Comparison of ENCODE assay signal across 13 cellular contexts in the genomic region with DNA sequence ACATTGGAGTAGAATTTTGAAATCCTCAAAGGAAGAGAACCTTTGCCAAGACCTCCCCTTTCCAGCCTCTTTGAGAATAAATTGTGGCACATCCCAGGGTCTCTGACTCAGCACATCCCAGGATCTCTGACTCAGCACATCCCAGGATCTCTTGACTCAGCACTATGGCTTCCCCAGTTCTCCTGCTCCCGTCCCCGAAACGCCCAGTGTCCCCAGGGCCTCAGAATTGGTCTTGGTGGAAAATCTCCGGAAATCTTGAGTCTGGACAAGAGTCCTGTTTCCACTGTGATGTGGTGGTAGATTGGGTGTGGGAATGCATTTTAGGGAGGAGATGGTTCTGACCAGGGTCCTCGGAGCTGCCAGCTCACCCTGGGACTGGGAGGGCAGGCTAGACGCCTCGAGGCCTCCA. TPM values are rescaled to one million over a fixed set of nuclear protein-coding genes. Genes with fewer than 3 reads are reported as not detected.
DNase-seq lines count a peak whose midpoint lies in the region; ATAC-seq, FAIRE-seq and TF ChIP-seq lines count a peak whose summit lies in the region.
"Had no signal": no experiment of that assay in that cellular context is flagged by ENCODE, and none has a peak within 500 bp of the region (broad histone marks: within the 10 kb centered on the region; RNA-seq: fewer than 3 reads in every experiment).

No MANE protein-coding gene starts in this region.

- no peak overlapping the region for H3K4me3 ChIP-seq in pancreas
- H3K4me3 ChIP-seq: GM12878 had no signal

- TF ChIP-seq POLR2A in H54 (IDR thresholded peaks at IDR 0.05; ENCODE audit: low read depth, low read length) (no peak), GM12892 (IDR thresholded peaks at IDR 0.05; ENCODE audit: low read depth, low read length) (no peak)

- DNase-seq in EH (ENCODE audit: low read depth) (peak; percentile 85), RPMI7951 (ENCODE audit: low read depth) (peak; percentile 90), fibroblast of gingiva (ENCODE audit: low read depth) (peak; percentile 88), pancreas (no peak), H54 (ENCODE audit: insufficient read length, low spot score) (no peak), cerebellar nuclear complex (lab: John Stamatoyannopoulos, UW) (no peak), GM12892 (ENCODE audit: insufficient read length) (no peak)
- no peak for DNase-seq in T-helper 2 cell treated with Interferon-gamma antibody and Interleukin-4, amounts not matched to agents 5 μg/mL and 100 μg/mL, for 36 hours (ENCODE audit: low spot score)
- DNase-seq: activated CD8-positive, alpha-beta T cell treated with anti-CD3 and anti-CD28 coated beads, Interleukin-2, amount 10 ng/mL, durations not matched to agents 7 days and 5 days; NCI-H524 had no signal

- no peak for TF ChIP-seq CTCF in pancreas (IDR thresholded peaks at IDR 0.05)

- H3K4me1 Mint-ChIP-seq in T-helper 2 cell treated with Interferon-gamma antibody and Interleukin-4, amounts not matched to agents 5 μg/mL and 100 μg/mL, for 36 hours (ENCODE audit: low read depth), result no peaks in the 10 kb centered on the region

- no peaks in the 10 kb centered on the region for H3K27me3 ChIP-seq in pancreas

- no peaks in the 10 kb centered on the region for H3K9me3 ChIP-seq in pancreas

- no peak overlapping the region for H3K27ac Mint-ChIP-seq in T-helper 2 cell treated with Interferon-gamma antibody and Interleukin-4, amounts not matched to agents 5 μg/mL and 100 μg/mL, for 36 hours
- H3K27ac Mint-ChIP-seq: activated CD8-positive, alpha-beta T cell treated with anti-CD3 and anti-CD28 coated beads, Interleukin-2, amount 10 ng/mL, durations not matched to agents 7 days and 5 days had no signal

- WGBS in pancreas, 2 donors, result 81 to 84% methylated on average over 7 of the region's 7 CpGs

- no peaks in the 10 kb centered on the region for H3K36me3 Mint-ChIP-seq in T-helper 2 cell treated with Interferon-gamma antibody and Interleukin-4, amounts not matched to agents 5 μg/mL and 100 μg/mL, for 36 hours (ENCODE audit: low read depth)

- intact Hi-C loops in pancreas (cut with DNase I), result no loop called here

- peak in 3 of 4 donors; percentile 48 to 72 (median 51) for ATAC-seq in pancreas
- ATAC-seq: activated CD8-positive, alpha-beta T cell treated with anti-CD3 and anti-CD28 coated beads, Interleukin-2, amount 10 ng/mL, durations not matched to agents 7 days and 5 days; GM12878 had no signal

- peaks cover 3% of the 10 kb centered on the region for H3K27me3 Mint-ChIP-seq in T-helper 2 cell treated with Interferon-gamma antibody and Interleukin-4, amounts not matched to agents 5 μg/mL and 100 μg/mL, for 36 hours (ENCODE audit: low read depth)

- FAIRE-seq in pancreas (lab: Jason Lieb, UNC), result no peak
- FAIRE-seq in H54 (lab: Jason Lieb, UNC), result no peak
- no peak for FAIRE-seq in GM12892 (lab: Jason Lieb, UNC)
- FAIRE-seq: endothelial cell of umbilical vein, GM12878 had no signal

- no peaks in the 10 kb centered on the region for H3K4me1 ChIP-seq in pancreas

- no peaks in the 10 kb centered on the region for H3K36me3 ChIP-seq in pancreas

- H3K9me3 Mint-ChIP-seq in T-helper 2 cell treated with Interferon-gamma antibody and Interleukin-4, amounts not matched to agents 5 μg/mL and 100 μg/mL, for 36 hours, result no peaks in the 10 kb centered on the region

- no peak overlapping the region for H3K27ac ChIP-seq in pancreas

- H3K4me3 Mint-ChIP-seq in T-helper 2 cell treated with Interferon-gamma antibody and Interleukin-4, amounts not matched to agents 5 μg/mL and 100 μg/mL, for 36 hours, result no peak overlapping the region
- H3K4me3 Mint-ChIP-seq: activated CD8-positive, alpha-beta T cell treated with anti-CD3 and anti-CD28 coated beads, Interleukin-2, amount 10 ng/mL, durations not matched to agents 7 days and 5 days had no signal

RNA-seq across cellular contexts. Expression of a gene that starts 19.2 kb away (rescaled TPM):
- 1.4 and 4.2 TPM in 2 replicates for total RNA-seq in RPMI7951 (2014; rRNA removed; shearing (Covaris generic))
- 1 to 10 TPM in 5 of 6 donors, under 1 TPM in 1; 0.88 to 5.6 (median 1.8) TPM for total RNA-seq in pancreas
- polyA plus RNA-seq in pancreas, result 1 to 10 TPM; 1.8 to 4.0 TPM
- polyA plus RNA-seq in GM12892 (2012; ENCODE audit: missing spikeins), result not detected
- total RNA-seq: endothelial cell of umbilical vein, GM12878 had no signal

RNA-seq across cellular contexts. Expression of a gene that starts 33.8 kb away (rescaled TPM):
- total RNA-seq in RPMI7951 (2014; rRNA removed; shearing (Covaris generic)), result not detected in 2 replicates
- under 1 TPM in 4 of 6 donors, not detected in 2; 0.31 to 0.87 (median 0.72) TPM for total RNA-seq in pancreas
- 1 to 10 TPM in 1 of 2 donors, not detected in 1; 1.0 TPM for polyA plus RNA-seq in pancreas
- polyA plus RNA-seq in GM12892 (2012; ENCODE audit: missing spikeins), result not detected
- total RNA-seq: activated CD8-positive, alpha-beta T cell treated with anti-CD3 and anti-CD28 coated beads, Interleukin-2, amount 10 ng/mL, durations not matched to agents 7 days and 5 days; endothelial cell of umbilical vein; GM12878; kidney epithelial cell had no signal
- polyA plus RNA-seq: endothelial cell of umbilical vein, GM12878 had no signal

Comparison
In these comparisons a context has a peak if more than half of its experiments do, and no peak if none do; other contexts are left out.
1. DNase-seq: peak in EH (single experiment), RPMI7951 (single experiment) and fibroblast of gingiva (single experiment); none in pancreas (0 of 6), T-helper 2 cell treated with Interferon-gamma antibody and Interleukin-4, amounts not matched to agents 5 μg/mL and 100 μg/mL, for 36 hours (single experiment), H54 (single experiment), cerebellar nuclear complex (0 of 2) and GM12892 (single experiment).